Comparison of ENCODE assay signal across 8 cellular contexts in the genomic region with DNA sequence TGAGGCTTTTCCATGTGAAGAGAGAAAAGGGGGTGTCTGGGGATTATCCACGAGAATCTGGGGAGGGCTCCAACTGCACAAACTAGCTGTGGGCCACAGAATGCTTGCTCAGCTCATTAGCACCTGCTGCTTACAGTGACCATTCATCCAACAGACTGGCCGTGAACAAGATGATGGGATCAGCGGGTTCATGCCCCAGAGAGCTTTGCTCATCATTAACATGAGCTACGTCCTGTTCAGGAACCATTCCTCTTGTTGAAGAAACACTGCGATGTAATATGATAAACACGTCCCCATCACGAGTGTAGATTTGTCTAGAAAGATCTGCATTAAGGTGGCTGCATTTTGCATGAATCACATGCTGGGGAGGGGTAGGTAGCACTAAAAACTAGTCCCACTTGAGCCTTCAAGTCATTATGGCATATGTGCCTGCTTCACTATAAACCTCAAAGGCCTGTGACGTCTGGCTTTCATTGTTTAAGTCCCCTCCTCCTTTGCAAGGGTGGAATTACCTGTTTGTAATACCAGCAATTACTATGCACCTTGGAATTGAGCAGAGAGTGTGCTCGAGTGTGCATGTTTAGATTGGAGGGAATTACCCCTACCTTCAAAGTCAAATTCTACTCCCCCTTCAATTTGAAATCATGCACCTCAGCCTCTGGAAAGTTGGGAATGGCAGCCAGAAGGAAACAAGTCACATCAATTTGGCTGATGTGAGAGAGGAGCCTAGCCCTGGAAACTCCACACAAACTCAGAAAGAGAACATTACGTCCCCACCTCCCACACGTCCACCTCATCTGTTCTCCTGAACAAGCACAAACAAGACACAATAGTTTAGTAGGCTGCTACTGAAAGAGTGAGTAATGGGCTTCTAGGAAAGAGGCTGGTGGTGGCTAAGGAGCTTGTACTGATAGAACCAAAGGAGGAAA. TPM values are rescaled to one million over a fixed set of nuclear protein-coding genes. Genes with fewer than 3 reads are reported as not detected.
DNase-seq lines count a peak whose midpoint lies in the region; ATAC-seq and TF ChIP-seq lines count a peak whose summit lies in the region.

No MANE protein-coding gene starts in this region.

- no peaks in the 10 kb centered on the region for H3K9me2 ChIP-seq in neural cell (ENCODE audit: insufficient read depth, low read length)

- H3F3A ChIP-seq in neural cell (ENCODE audit: insufficient read depth, low read length, poor library complexity, severe bottlenecking) = no peaks in the 10 kb centered on the region

- peaks cover 47% of the 10 kb centered on the region for H3K4me1 ChIP-seq in cardiac muscle cell (ENCODE audit: low read depth)
- peaks cover 56 to 79% (median 74%) of the 10 kb centered on the region in 4 donors for H3K4me1 ChIP-seq in upper lobe of left lung

- peaks cover 5% of the 10 kb centered on the region for H4K20me1 ChIP-seq in neural cell (ENCODE audit: insufficient read depth)

- H3K36me3 Mint-ChIP-seq in brain = peaks cover 34% of the 10 kb centered on the region

- peak in 1 of 2 donors; percentile 52 for DNase-seq in cardiac muscle cell (ENCODE audit: low read depth in 1 of 2, low spot score in 1 of 2)
- DNase-seq in Right ventricle myocardium inferior (ENCODE audit: missing footprints) = no peak
- DNase-seq in upper lobe of left lung = peak in 1 of 2 donors; percentile 48
- DNase-seq in Kasumi-1 (lab: John Stamatoyannopoulos, UW) = no peak
- no peak for DNase-seq in NCI-H526 treated with DMSO at 0.1 percent for 48 hours (lab: John Stamatoyannopoulos, UW)

- H3K27me3 ChIP-seq in cardiac muscle cell = no peaks in the 10 kb centered on the region
- H3K27me3 ChIP-seq in neural cell (ENCODE audit: insufficient read depth, low read depth, low read length) = no peaks in the 10 kb centered on the region
- no peaks in the 10 kb centered on the region for H3K27me3 ChIP-seq in upper lobe of left lung

- no peak overlapping the region for H3K9ac ChIP-seq in neural cell (ENCODE audit: low read length)

- no peak overlapping the region for H2AFZ ChIP-seq in neural cell (ENCODE audit: low read depth, low read length)

- no peak for TF ChIP-seq POLR2A in upper lobe of left lung (IDR thresholded peaks at IDR 0.05)

- H3K36me3 ChIP-seq in cardiac muscle cell (peaks cover 16% of the 10 kb centered on the region), neural cell (ENCODE audit: insufficient read depth, low read length) (peaks cover 8% of the 10 kb centered on the region), upper lobe of left lung (peaks cover 11 to 31% (median 21%) of the 10 kb centered on the region in 4 donors)

- H3K4me2 ChIP-seq in neural cell (ENCODE audit: low read length) = no peak overlapping the region

- no peak for TF ChIP-seq RAD21 in neural cell (conservative IDR thresholded peaks at IDR 0.05)

- 54 to 67% methylated on average over 11 of the region's 11 CpGs for WGBS in upper lobe of left lung, 2 donors

- peak overlapping the region; percentile 30 to 100 (median 98) for H3K4me3 Mint-ChIP-seq in brain

- no peaks in the 10 kb centered on the region for H3K9me3 Mint-ChIP-seq in brain

- no peak for ATAC-seq in Right ventricle myocardium inferior
- no peak for ATAC-seq in upper lobe of left lung (ENCODE audit: low FRiP score in 2 of 2)
- no peak for ATAC-seq in GM18517 (IDR thresholded peaks at IDR 0.05; ENCODE audit: unreplicated experiment)

- H3K4me3 ChIP-seq in cardiac muscle cell (peak overlapping the region; percentile 87), neural cell (ENCODE audit: low read length) (peak overlapping the region; percentile 77), upper lobe of left lung (peak overlapping the region in 1 of 4 donors; percentile 7)

- H3K4me1 Mint-ChIP-seq in brain = peaks cover 60% of the 10 kb centered on the region

- no peaks in the 10 kb centered on the region for H3K9me3 ChIP-seq in cardiac muscle cell (ENCODE audit: low read depth)
- H3K9me3 ChIP-seq in neural cell (ENCODE audit: low read length) = no peaks in the 10 kb centered on the region
- H3K9me3 ChIP-seq in upper lobe of left lung = no peaks in the 10 kb centered on the region

- peak overlapping the region; percentile 56 to 99 (median 98) for H3K27ac Mint-ChIP-seq in brain

- TF ChIP-seq CTCF in cardiac muscle cell (IDR thresholded peaks at IDR 0.05; ENCODE audit: low read depth, low read length) (no peak), brain (conservative IDR thresholded peaks at IDR 0.05) (no peak), neural cell (IDR thresholded peaks at IDR 0.05; ENCODE audit: poor library complexity, severe bottlenecking) (no peak), upper lobe of left lung (IDR thresholded peaks at IDR 0.05) (no peak)

- peaks cover 91% of the 10 kb centered on the region for H3K79me2 ChIP-seq in neural cell (replicated peaks; ENCODE audit: insufficient read depth, low read length)

- no peak for TF ChIP-seq EP300 in neural cell (conservative IDR thresholded peaks at IDR 0.05; ENCODE audit: poor library complexity, severe bottlenecking)
- TF ChIP-seq EP300 in upper lobe of left lung (IDR thresholded peaks at IDR 0.05) = peak in 1 of 4 donors; percentile 36

- intact Hi-C loops in Right ventricle myocardium inferior (cut with DNase I) = no loop called here

- H3K27ac ChIP-seq in cardiac muscle cell (peak overlapping the region; percentile 99), neural cell (ENCODE audit: low read length) (no peak overlapping the region), upper lobe of left lung (peak overlapping the region; percentile 91 to 98 (median 92))

- peaks cover 4% of the 10 kb centered on the region for H3K27me3 Mint-ChIP-seq in brain

TF ChIP-seq in neural cell, 6 proteins besides CTCF, POLR2A, EP300 and RAD21:
- TF ChIP-seq TAF1 (IDR thresholded peaks at IDR 0.05; ENCODE audit: low read depth) = no peak
- no peak for TF ChIP-seq POLR2AphosphoS5 (IDR thresholded peaks at IDR 0.05)
- TF ChIP-seq, protein P1, sequence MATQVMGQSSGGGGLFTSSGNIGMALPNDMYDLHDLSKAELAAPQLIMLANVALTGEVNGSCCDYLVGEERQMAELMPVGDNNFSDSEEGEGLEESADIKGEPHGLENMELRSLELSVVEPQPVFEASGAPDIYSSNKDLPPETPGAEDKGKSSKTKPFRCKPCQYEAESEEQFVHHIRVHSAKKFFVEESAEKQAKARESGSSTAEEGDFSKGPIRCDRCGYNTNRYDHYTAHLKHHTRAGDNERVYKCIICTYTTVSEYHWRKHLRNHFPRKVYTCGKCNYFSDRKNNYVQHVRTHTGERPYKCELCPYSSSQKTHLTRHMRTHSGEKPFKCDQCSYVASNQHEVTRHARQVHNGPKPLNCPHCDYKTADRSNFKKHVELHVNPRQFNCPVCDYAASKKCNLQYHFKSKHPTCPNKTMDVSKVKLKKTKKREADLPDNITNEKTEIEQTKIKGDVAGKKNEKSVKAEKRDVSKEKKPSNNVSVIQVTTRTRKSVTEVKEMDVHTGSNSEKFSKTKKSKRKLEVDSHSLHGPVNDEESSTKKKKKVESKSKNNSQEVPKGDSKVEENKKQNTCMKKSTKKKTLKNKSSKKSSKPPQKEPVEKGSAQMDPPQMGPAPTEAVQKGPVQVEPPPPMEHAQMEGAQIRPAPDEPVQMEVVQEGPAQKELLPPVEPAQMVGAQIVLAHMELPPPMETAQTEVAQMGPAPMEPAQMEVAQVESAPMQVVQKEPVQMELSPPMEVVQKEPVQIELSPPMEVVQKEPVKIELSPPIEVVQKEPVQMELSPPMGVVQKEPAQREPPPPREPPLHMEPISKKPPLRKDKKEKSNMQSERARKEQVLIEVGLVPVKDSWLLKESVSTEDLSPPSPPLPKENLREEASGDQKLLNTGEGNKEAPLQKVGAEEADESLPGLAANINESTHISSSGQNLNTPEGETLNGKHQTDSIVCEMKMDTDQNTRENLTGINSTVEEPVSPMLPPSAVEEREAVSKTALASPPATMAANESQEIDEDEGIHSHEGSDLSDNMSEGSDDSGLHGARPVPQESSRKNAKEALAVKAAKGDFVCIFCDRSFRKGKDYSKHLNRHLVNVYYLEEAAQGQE (IDR thresholded peaks at IDR 0.05; ENCODE audit: borderline replicate concordance) = no peak
- no peak for TF ChIP-seq EZH2 (IDR thresholded peaks at IDR 0.05; ENCODE audit: borderline replicate concordance, insufficient read depth, low read length, poor library complexity, severe bottlenecking)
- TF ChIP-seq SMC3 (conservative IDR thresholded peaks at IDR 0.05; ENCODE audit: poor library complexity) = no peak
- no peak for TF ChIP-seq MXI1 (conservative IDR thresholded peaks at IDR 0.05; ENCODE audit: poor library complexity, severe bottlenecking)
TF ChIP-seq in neural cell: peak in this region for 0.

RNA-seq across cellular contexts. Expression of gene PLAGL2, which starts 3.7 kb away (rescaled TPM):
- total RNA-seq in cardiac muscle cell (17.7 and 29.8 TPM in 2 replicates), Right ventricle myocardium inferior (6.0 TPM), upper lobe of left lung (10 to 100 TPM; 11.4 to 17.1 (median 14.1) TPM)
- polyA plus RNA-seq in cardiac muscle cell (18.3 and 29.3 TPM in 2 replicates), brain (ENCODE audit: insufficient read depth, low read depth, low replicate concordance) (4.6 TPM), neural cell (2.5 and 2.7 TPM in 2 replicates)
- polyA minus RNA-seq in neural cell = 10.5 and 13.3 TPM in 2 replicates

RNA-seq across cellular contexts. Expression of gene POFUT1, which starts 3.9 kb away (rescaled TPM):
- total RNA-seq in cardiac muscle cell (26.2 and 31.4 TPM in 2 replicates), Right ventricle myocardium inferior (24.5 TPM), upper lobe of left lung (10 to 100 TPM; 12.6 to 31.5 (median 26.5) TPM)
- polyA plus RNA-seq in cardiac muscle cell (21.2 and 25.1 TPM in 2 replicates), brain (ENCODE audit: insufficient read depth, low read depth, low replicate concordance) (20.6 TPM), neural cell (14.0 and 15.5 TPM in 2 replicates)
- polyA minus RNA-seq in neural cell = 25.8 and 27.5 TPM in 2 replicates
